8 cellular contexts compared by ENCODE assay signal in the genomic region with DNA sequence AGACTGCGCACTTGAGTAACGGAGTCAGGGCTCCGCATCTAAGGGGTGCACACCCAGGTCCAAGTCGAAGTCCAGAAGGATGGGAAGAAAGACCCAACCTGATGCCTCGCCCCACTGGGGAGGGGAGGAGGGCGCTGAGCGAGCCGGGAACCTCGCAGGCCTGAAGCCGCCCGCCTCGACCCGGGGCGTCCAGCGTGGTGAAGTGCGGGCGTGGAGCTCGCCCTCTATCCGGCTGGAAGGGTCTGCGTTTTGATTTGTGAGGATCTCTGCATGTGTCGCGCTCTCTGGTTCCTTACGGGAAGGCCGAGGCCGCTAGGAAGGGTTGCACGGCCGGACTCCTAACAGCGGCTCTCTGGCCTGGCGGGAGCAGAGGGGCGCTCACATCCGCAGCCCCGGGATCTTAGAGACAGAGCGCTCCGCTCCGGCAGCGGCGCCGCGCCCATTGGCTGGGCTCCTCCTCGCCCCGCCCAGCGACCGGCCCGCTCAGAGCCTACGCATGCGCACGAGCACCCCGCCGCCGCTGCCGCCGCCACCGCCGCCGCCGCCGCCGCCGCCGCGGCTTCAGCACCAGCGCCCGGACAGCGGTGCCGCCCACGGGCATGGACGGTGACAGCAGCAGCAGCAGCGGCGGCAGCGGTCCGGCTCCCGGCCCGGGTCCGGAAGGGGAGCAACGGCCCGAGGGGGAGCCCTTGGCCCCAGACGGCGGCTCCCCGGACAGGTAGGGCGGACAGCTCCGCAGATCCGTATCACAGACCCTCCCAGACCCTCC. TPM values are rescaled to one million over a fixed set of nuclear protein-coding genes. Genes with fewer than 3 reads are reported as not detected.
A peak's percentile ranks its signal among the peaks of the same experiment; 100 is the strongest.
DNase-seq lines count a peak whose midpoint lies in the region; FAIRE-seq and TF ChIP-seq lines count a peak whose summit lies in the region.

A gene with protein sequence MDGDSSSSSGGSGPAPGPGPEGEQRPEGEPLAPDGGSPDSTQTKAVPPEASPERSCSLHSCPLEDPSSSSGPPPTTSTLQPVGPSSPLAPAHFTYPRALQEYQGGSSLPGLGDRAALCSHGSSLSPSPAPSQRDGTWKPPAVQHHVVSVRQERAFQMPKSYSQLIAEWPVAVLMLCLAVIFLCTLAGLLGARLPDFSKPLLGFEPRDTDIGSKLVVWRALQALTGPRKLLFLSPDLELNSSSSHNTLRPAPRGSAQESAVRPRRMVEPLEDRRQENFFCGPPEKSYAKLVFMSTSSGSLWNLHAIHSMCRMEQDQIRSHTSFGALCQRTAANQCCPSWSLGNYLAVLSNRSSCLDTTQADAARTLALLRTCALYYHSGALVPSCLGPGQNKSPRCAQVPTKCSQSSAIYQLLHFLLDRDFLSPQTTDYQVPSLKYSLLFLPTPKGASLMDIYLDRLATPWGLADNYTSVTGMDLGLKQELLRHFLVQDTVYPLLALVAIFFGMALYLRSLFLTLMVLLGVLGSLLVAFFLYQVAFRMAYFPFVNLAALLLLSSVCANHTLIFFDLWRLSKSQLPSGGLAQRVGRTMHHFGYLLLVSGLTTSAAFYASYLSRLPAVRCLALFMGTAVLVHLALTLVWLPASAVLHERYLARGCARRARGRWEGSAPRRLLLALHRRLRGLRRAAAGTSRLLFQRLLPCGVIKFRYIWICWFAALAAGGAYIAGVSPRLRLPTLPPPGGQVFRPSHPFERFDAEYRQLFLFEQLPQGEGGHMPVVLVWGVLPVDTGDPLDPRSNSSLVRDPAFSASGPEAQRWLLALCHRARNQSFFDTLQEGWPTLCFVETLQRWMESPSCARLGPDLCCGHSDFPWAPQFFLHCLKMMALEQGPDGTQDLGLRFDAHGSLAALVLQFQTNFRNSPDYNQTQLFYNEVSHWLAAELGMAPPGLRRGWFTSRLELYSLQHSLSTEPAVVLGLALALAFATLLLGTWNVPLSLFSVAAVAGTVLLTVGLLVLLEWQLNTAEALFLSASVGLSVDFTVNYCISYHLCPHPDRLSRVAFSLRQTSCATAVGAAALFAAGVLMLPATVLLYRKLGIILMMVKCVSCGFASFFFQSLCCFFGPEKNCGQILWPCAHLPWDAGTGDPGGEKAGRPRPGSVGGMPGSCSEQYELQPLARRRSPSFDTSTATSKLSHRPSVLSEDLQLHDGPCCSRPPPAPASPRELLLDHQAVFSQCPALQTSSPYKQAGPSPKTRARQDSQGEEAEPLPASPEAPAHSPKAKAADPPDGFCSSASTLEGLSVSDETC (N-terminal part only) (plus strand): TSS at position 497 of the 769 bp plus-strand sequence. CDS start 103 bp downstream, at position 600.

- H3K9me2 ChIP-seq in MM.1S (replicated peaks; ENCODE audit: insufficient read depth, low read length): no peaks in the 10 kb centered on the region

- H3K27ac ChIP-seq in MM.1S (ENCODE audit: low read length) (no peak within 1 kb of the TSS), neuronal stem cell (replicated peaks; ENCODE audit: low read length) (no peak within 1 kb of the TSS), stomach smooth muscle (ENCODE audit: low read length) (no peak within 1 kb of the TSS)

- no peak for TF ChIP-seq CTCF in MM.1S (IDR thresholded peaks at IDR 0.05; ENCODE audit: low read length)

- H2AK5ac ChIP-seq in neuronal stem cell (ENCODE audit: low read depth, low read length): no peak within 1 kb of the TSS

- H2BK120ac ChIP-seq in neuronal stem cell (ENCODE audit: low read depth, low read length): no peak within 1 kb of the TSS

- no peaks in the 10 kb centered on the region for H4K20me1 ChIP-seq in MM.1S (ENCODE audit: insufficient read depth, low read length)

- 0 out of 2 replicates have a peak, but pooled peaks cover 5% of the 10 kb centered on the region for H3K4me1 ChIP-seq in MM.1S (ENCODE audit: low read length)
- H3K4me1 ChIP-seq in neuronal stem cell (ENCODE audit: control insufficient read depth in 2 of 2, insufficient read depth in 1 of 2, low read depth in 1 of 2, low read length in 2 of 2): peaks cover 13 to 15% of the 10 kb centered on the region in 2 donors
- peaks cover 20% of the 10 kb centered on the region for H3K4me1 ChIP-seq in stomach smooth muscle (ENCODE audit: control insufficient read depth, insufficient read depth, low read length)

- H3K27me3 ChIP-seq in MM.1S (replicated peaks; ENCODE audit: insufficient read depth, low read length) (peaks cover 4% of the 10 kb centered on the region; the same call in 1 of the 2 replicates), neuronal stem cell (ENCODE audit: control insufficient read depth in 3 of 3, insufficient read depth in 3 of 3, low read depth in 1 of 3, low read length in 3 of 3) (peaks cover 0 to 84% (median 21%) of the 10 kb centered on the region in 3 experiments), stomach smooth muscle (ENCODE audit: control insufficient read depth in 1 of 2, insufficient read depth in 2 of 2, low read length in 2 of 2) (no peaks in the 10 kb centered on the region)

- H2BK15ac ChIP-seq in neuronal stem cell (ENCODE audit: low read length): no peak within 1 kb of the TSS

- no peaks in the 10 kb centered on the region for H3K79me2 ChIP-seq in MM.1S (ENCODE audit: low read length)

- no peaks in the 10 kb centered on the region for H3K79me1 ChIP-seq in neuronal stem cell (ENCODE audit: low read depth, low read length)

- H3F3A ChIP-seq in MM.1S (ENCODE audit: insufficient read depth, low read length): peaks cover 2% of the 10 kb centered on the region; the same call in 1 of the 2 replicates

- H2AFZ ChIP-seq in MM.1S (ENCODE audit: low read length): peak within 1 kb of the TSS; percentile 90
- peak within 1 kb of the TSS; percentile 97 for H2AFZ ChIP-seq in neuronal stem cell (ENCODE audit: low read length)

- peak; percentile 85 for DNase-seq in ELR (ENCODE audit: low read depth)
- peak; percentile 75 for DNase-seq in HCEC 1CT
- peak; percentile 89 for DNase-seq in MM.1S
- DNase-seq in SK-N-DZ (ENCODE audit: low spot score): peak; percentile 84
- peak; percentile 92 for DNase-seq in activated naive CD4-positive, alpha-beta T cell treated with Interleukin-2 at 50 U/mL for 16 hours
- peak; percentile 96 to 97 for DNase-seq in frontal cortex (ENCODE audit: low spot score in 2 of 2)
- DNase-seq in neuronal stem cell (ENCODE audit: low spot score): peak; percentile 90

- no peak for FAIRE-seq in frontal cortex (lab: Jason Lieb, UNC)

- no peak within 1 kb of the TSS for H4K8ac ChIP-seq in neuronal stem cell (ENCODE audit: low read depth, low read length)

- H3K4me2 ChIP-seq in MM.1S (ENCODE audit: low read depth, low read length): peak within 1 kb of the TSS; percentile 100
- H3K4me2 ChIP-seq in neuronal stem cell (ENCODE audit: insufficient read depth, low read length, poor library complexity, severe bottlenecking): peak within 1 kb of the TSS; percentile 90

- no peak within 1 kb of the TSS for H3K9ac ChIP-seq in MM.1S (ENCODE audit: low read length)
- H3K9ac ChIP-seq in neuronal stem cell (ENCODE audit: low read depth, low read length, poor library complexity): peak within 1 kb of the TSS; percentile 75
- peak within 1 kb of the TSS in 1 of 2 donors; percentile 24 for H3K9ac ChIP-seq in stomach smooth muscle (ENCODE audit: low read length in 2 of 2)

- H3K4me3 ChIP-seq in MM.1S (ENCODE audit: low read length) (peak within 1 kb of the TSS; percentile 74), neuronal stem cell (ENCODE audit: low read length in 2 of 2) (peak within 1 kb of the TSS; percentile 53 to 76), stomach smooth muscle (ENCODE audit: low read length in 2 of 2) (peak within 1 kb of the TSS; percentile 59 to 76)

- H3K9me3 ChIP-seq in MM.1S (replicated peaks; ENCODE audit: insufficient read depth, low read length) (no peaks in the 10 kb centered on the region), neuronal stem cell (replicated peaks in 1 of 2; ENCODE audit: control insufficient read depth in 2 of 2, insufficient read depth in 1 of 2, low read depth in 1 of 2, low read length in 2 of 2) (no peaks in the 10 kb centered on the region), stomach smooth muscle (ENCODE audit: control insufficient read depth in 2 of 2, low read length in 2 of 2) (no peaks in the 10 kb centered on the region)

- H3K18ac ChIP-seq in neuronal stem cell (ENCODE audit: low read length): peak within 1 kb of the TSS; percentile 52

- WGBS in neuronal stem cell (ENCODE audit: extremely low coverage in 2 of 2, insufficient read length in 2 of 2, insufficient replicate concordance in 1 of 2), 2 donors: no CpG with 5 or more reads among the region's 82 CpGs

- H3K4ac ChIP-seq in neuronal stem cell (ENCODE audit: low read length): no peak within 1 kb of the TSS

- no peak within 1 kb of the TSS for H4K91ac ChIP-seq in neuronal stem cell (ENCODE audit: low read depth, low read length, poor library complexity)

- H2BK12ac ChIP-seq in neuronal stem cell (ENCODE audit: low read length): no peak within 1 kb of the TSS

- H3K36me3 ChIP-seq in MM.1S (replicated peaks; ENCODE audit: insufficient read depth, low read length) (no peaks in the 10 kb centered on the region), neuronal stem cell (replicated peaks in 1 of 2; ENCODE audit: control insufficient read depth in 2 of 2, insufficient read depth in 2 of 2, low read length in 2 of 2) (no peaks in the 10 kb centered on the region), stomach smooth muscle (ENCODE audit: control insufficient read depth in 2 of 2, insufficient read depth in 2 of 2, low read length in 2 of 2) (no peaks in the 10 kb centered on the region)

- no peak within 1 kb of the TSS for H2BK5ac ChIP-seq in neuronal stem cell (ENCODE audit: low read length)

- H3K23ac ChIP-seq in neuronal stem cell (ENCODE audit: low read depth, low read length, poor library complexity): peak within 1 kb of the TSS; percentile 60

- H3K14ac ChIP-seq in neuronal stem cell (ENCODE audit: low read length): no peak within 1 kb of the TSS

RNA-seq across cellular contexts. Expression of the gene that starts here (rescaled TPM):
- 1.2 and 1.4 TPM in 2 replicates for polyA plus RNA-seq in SK-N-DZ (2014; cell fraction: cytosol; rRNA removed)
- 1.0 and 1.7 TPM in 2 replicates for polyA plus RNA-seq in SK-N-DZ (2014; cell fraction: nucleus; rRNA removed)
- 5.3 TPM for total RNA-seq in frontal cortex
- 0.18 TPM for polyA plus RNA-seq in neuronal stem cell (2013, experiment 1 of 2)
- polyA plus RNA-seq in neuronal stem cell (2013, experiment 2 of 2): 0.25 TPM
